1 cellular context compared by ENCODE assay signal in the genomic region with DNA sequence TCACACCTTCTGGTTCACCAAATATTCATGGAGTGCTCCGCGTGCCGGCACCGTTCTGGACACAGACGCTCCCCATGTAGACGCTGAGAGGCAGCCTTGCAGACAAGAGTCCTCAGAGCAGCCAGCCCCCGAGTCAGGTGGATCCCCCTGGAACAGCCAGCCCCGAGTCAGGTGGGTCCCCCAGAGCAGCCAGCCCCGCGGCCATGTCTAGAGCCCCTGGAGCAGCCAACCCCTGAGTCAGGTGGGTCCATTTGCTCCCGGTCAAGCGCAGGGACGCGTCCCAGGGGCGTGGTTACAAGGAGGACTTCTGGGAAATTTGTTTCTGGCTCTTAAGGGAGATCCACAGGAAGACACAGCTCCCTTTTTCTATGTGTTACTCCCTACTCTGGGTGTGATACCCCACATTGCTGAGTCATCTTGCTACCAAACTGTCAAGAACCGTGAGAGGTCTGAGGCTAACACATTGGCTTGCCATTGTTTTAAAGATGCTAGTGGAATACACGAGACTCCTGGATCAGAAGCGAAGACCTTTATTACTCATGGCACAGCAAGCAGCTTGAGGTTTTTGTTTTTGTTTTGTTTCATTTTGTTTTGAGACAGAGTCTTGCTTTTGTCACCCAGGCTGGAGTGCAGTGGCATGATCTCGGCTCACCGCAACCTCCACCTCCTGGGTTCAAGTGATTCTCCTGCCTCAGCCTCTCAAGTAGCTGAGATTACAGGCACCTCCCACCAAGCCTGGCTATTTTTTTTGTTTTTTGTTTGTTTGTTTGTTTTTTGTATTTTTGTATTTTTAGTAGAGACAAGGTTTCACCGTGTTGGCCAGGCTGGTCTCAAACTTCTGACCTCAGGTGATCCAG.
TF ChIP-seq lines count a peak whose summit lies in the region.

No MANE protein-coding gene starts in this region.

TF ChIP-seq in GM12878, 131 proteins besides CTCF, POLR2A, EP300 and RAD21 (continued from another document and continues in another):
- TF ChIP-seq MLLT1 (IDR thresholded peaks at IDR 0.05) (peak; percentile 86), EZH2 (IDR thresholded peaks at IDR 0.05; ENCODE audit: borderline replicate concordance, control insufficient read depth, low read depth, low read length) (no peak), CBX5 (IDR thresholded peaks at IDR 0.05; ENCODE audit: low read depth) (0 out of 2 replicates have a peak, but pooled peaks have one; percentile 36), IKZF2 (IDR thresholded peaks at IDR 0.05) (peak; percentile 98), TARDBP (IDR thresholded peaks at IDR 0.05; ENCODE audit: borderline replicate concordance) (no peak), SP1 (IDR thresholded peaks at IDR 0.05; ENCODE audit: low read depth, low read length) (no peak), BACH1 (IDR thresholded peaks at IDR 0.05; ENCODE audit: borderline replicate concordance) (peak; percentile 97; the same call in 1 of the 2 replicates), BCL11A (IDR thresholded peaks at IDR 0.05; ENCODE audit: low read depth, low read length) (peak; percentile 49; the same call in 1 of the 2 replicates), TCF7 (IDR thresholded peaks at IDR 0.05; ENCODE audit: borderline replicate concordance) (no peak), PAX5 (IDR thresholded peaks at IDR 0.05; ENCODE audit: borderline replicate concordance, low read depth, low read length) (peak; percentile 43; the same call in 1 of the 2 replicates), BHLHE40 (IDR thresholded peaks at IDR 0.05; ENCODE audit: borderline replicate concordance in 1 of 2, low read depth in 2 of 2, low read length in 1 of 2) (peak; percentile 96 to 98), CREM (IDR thresholded peaks at IDR 0.05; ENCODE audit: low read depth) (0 out of 2 replicates have a peak, but pooled peaks have one; percentile 27), CHD2 (IDR thresholded peaks at IDR 0.05; ENCODE audit: borderline replicate concordance, low read depth, low read length) (no peak), YY1 (IDR thresholded peaks at IDR 0.05; ENCODE audit: low read depth, low read length) (no peak), SMARCA5 (IDR thresholded peaks at IDR 0.05) (no peak), SUPT20H (IDR thresholded peaks at IDR 0.05; ENCODE audit: borderline replicate concordance, control insufficient read depth, low read depth, low read length) (no peak), ATF2 (IDR thresholded peaks at IDR 0.05; ENCODE audit: low read length) (no peak; the same call in 1 of the 2 replicates), YBX1 (IDR thresholded peaks at IDR 0.05) (no peak), HCFC1 (IDR thresholded peaks at IDR 0.05; ENCODE audit: low read length) (no peak), FOXK2 (IDR thresholded peaks at IDR 0.05) (peak; percentile 35; the same call in 1 of the 2 replicates), MEF2A (IDR thresholded peaks at IDR 0.05; ENCODE audit: insufficient read depth, low read depth, low read length) (no peak), RELB (IDR thresholded peaks at IDR 0.05; ENCODE audit: low read depth) (peak; percentile 94; the same call in 1 of the 2 replicates), NFYA (IDR thresholded peaks at IDR 0.05; ENCODE audit: borderline replicate concordance, low read depth, low read length) (no peak), JUND (IDR thresholded peaks at IDR 0.05; ENCODE audit: low read depth, low read length) (peak; percentile 90), NR2C2 (IDR thresholded peaks at IDR 0.05; ENCODE audit: borderline replicate concordance, control insufficient read depth, insufficient read length, low read depth) (no peak), ZNF24 (IDR thresholded peaks at IDR 0.05) (no peak), CHD4 (IDR thresholded peaks at IDR 0.05) (no peak), EED (IDR thresholded peaks at IDR 0.05; ENCODE audit: low read depth) (peak; percentile 50; the same call in 1 of the 2 replicates), SREBF1 (IDR thresholded peaks at IDR 0.05; ENCODE audit: low read length) (peak; percentile 30; the same call in 1 of the 2 replicates), TCF12 (IDR thresholded peaks at IDR 0.05; ENCODE audit: low read depth, low read length) (0 out of 2 replicates have a peak, but pooled peaks have one; percentile 43), RBBP5 (conservative IDR thresholded peaks at IDR 0.05) (no peak), PRDM15 (CRISPR knock-in tag; IDR thresholded peaks at IDR 0.05) (no peak)
- TF ChIP-seq, protein P1, sequence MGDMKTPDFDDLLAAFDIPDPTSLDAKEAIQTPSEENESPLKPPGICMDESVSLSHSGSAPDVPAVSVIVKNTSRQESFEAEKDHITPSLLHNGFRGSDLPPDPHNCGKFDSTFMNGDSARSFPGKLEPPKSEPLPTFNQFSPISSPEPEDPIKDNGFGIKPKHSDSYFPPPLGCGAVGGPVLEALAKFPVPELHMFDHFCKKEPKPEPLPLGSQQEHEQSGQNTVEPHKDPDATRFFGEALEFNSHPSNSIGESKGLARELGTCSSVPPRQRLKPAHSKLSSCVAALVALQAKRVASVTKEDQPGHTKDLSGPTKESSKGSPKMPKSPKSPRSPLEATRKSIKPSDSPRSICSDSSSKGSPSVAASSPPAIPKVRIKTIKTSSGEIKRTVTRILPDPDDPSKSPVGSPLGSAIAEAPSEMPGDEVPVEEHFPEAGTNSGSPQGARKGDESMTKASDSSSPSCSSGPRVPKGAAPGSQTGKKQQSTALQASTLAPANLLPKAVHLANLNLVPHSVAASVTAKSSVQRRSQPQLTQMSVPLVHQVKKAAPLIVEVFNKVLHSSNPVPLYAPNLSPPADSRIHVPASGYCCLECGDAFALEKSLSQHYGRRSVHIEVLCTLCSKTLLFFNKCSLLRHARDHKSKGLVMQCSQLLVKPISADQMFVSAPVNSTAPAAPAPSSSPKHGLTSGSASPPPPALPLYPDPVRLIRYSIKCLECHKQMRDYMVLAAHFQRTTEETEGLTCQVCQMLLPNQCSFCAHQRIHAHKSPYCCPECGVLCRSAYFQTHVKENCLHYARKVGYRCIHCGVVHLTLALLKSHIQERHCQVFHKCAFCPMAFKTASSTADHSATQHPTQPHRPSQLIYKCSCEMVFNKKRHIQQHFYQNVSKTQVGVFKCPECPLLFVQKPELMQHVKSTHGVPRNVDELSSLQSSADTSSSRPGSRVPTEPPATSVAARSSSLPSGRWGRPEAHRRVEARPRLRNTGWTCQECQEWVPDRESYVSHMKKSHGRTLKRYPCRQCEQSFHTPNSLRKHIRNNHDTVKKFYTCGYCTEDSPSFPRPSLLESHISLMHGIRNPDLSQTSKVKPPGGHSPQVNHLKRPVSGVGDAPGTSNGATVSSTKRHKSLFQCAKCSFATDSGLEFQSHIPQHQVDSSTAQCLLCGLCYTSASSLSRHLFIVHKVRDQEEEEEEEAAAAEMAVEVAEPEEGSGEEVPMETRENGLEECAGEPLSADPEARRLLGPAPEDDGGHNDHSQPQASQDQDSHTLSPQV (IDR thresholded peaks at IDR 0.05) = no peak
- TF ChIP-seq, protein P2, sequence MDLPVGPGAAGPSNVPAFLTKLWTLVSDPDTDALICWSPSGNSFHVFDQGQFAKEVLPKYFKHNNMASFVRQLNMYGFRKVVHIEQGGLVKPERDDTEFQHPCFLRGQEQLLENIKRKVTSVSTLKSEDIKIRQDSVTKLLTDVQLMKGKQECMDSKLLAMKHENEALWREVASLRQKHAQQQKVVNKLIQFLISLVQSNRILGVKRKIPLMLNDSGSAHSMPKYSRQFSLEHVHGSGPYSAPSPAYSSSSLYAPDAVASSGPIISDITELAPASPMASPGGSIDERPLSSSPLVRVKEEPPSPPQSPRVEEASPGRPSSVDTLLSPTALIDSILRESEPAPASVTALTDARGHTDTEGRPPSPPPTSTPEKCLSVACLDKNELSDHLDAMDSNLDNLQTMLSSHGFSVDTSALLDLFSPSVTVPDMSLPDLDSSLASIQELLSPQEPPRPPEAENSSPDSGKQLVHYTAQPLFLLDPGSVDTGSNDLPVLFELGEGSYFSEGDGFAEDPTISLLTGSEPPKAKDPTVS (IDR thresholded peaks at IDR 0.05; ENCODE audit: low read depth, low read length) = no peak
- TF ChIP-seq, protein P3, sequence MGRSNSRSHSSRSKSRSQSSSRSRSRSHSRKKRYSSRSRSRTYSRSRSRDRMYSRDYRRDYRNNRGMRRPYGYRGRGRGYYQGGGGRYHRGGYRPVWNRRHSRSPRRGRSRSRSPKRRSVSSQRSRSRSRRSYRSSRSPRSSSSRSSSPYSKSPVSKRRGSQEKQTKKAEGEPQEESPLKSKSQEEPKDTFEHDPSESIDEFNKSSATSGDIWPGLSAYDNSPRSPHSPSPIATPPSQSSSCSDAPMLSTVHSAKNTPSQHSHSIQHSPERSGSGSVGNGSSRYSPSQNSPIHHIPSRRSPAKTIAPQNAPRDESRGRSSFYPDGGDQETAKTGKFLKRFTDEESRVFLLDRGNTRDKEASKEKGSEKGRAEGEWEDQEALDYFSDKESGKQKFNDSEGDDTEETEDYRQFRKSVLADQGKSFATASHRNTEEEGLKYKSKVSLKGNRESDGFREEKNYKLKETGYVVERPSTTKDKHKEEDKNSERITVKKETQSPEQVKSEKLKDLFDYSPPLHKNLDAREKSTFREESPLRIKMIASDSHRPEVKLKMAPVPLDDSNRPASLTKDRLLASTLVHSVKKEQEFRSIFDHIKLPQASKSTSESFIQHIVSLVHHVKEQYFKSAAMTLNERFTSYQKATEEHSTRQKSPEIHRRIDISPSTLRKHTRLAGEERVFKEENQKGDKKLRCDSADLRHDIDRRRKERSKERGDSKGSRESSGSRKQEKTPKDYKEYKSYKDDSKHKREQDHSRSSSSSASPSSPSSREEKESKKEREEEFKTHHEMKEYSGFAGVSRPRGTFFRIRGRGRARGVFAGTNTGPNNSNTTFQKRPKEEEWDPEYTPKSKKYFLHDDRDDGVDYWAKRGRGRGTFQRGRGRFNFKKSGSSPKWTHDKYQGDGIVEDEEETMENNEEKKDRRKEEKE (IDR thresholded peaks at IDR 0.05) = no peak
- TF ChIP-seq, protein P4, sequence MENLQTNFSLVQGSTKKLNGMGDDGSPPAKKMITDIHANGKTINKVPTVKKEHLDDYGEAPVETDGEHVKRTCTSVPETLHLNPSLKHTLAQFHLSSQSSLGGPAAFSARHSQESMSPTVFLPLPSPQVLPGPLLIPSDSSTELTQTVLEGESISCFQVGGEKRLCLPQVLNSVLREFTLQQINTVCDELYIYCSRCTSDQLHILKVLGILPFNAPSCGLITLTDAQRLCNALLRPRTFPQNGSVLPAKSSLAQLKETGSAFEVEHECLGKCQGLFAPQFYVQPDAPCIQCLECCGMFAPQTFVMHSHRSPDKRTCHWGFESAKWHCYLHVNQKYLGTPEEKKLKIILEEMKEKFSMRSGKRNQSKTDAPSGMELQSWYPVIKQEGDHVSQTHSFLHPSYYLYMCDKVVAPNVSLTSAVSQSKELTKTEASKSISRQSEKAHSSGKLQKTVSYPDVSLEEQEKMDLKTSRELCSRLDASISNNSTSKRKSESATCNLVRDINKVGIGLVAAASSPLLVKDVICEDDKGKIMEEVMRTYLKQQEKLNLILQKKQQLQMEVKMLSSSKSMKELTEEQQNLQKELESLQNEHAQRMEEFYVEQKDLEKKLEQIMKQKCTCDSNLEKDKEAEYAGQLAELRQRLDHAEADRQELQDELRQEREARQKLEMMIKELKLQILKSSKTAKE (IDR thresholded peaks at IDR 0.05; ENCODE audit: low read depth, poor library complexity, severe bottlenecking) = peak; percentile 87
